2 cellular contexts compared by ENCODE assay signal in the genomic region with DNA sequence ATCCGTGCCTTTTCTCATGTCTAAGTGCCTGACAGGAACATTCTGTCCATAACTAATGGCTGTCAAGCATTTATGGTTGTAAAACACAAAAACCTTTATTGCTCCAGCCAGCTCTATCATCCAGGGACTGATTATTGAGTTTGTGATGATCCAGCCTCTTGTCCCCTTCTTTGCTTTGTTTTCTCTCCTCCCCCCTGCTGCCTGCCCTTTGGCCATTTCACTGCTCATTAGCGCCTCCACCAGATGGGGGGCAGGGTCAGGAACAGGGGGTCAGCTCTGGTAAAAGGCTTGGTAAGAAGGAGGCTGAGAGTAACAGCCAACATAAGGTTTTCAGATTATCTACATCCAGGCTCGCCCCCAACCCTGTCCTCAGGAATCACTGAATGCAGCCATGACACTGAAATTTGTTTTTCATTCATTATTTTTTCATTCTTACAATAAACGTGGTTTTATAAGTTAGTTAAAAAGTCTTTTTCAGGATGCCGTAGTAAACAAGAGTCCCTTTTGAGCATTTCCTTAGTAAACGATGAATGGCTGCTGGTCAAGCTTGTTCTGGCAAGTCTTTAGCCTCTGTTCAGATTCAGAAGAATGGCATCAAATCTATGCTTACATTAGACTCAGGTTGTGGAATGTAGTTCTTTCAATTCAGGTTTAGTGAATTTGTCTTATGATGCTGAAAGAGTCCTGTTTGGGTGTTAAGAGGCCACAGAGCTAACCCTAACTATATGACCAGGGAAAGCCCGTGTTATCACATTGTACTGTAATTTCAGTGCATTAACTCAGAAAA.
TF ChIP-seq lines count a peak whose summit lies in the region.

No MANE protein-coding gene starts in this region.

TF ChIP-seq in HEK293, 187 proteins besides CTCF, POLR2A, EP300 and RAD21:
- TF ChIP-seq ZNF2 (tag by site-specific recombination; IDR thresholded peaks at IDR 0.05) = no peak
- no peak for TF ChIP-seq ZNF529 (tag by site-specific recombination; IDR thresholded peaks at IDR 0.05; ENCODE audit: insufficient replicate concordance)
- no peak for TF ChIP-seq HOXA7 (CRISPR knock-in tag; IDR thresholded peaks at IDR 0.05; ENCODE audit: borderline replicate concordance)
- TF ChIP-seq, protein P1, sequence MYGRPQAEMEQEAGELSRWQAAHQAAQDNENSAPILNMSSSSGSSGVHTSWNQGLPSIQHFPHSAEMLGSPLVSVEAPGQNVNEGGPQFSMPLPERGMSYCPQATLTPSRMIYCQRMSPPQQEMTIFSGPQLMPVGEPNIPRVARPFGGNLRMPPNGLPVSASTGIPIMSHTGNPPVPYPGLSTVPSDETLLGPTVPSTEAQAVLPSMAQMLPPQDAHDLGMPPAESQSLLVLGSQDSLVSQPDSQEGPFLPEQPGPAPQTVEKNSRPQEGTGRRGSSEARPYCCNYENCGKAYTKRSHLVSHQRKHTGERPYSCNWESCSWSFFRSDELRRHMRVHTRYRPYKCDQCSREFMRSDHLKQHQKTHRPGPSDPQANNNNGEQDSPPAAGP (tag by site-specific recombination; IDR thresholded peaks at IDR 0.05) = no peak
- TF ChIP-seq ZNF302 (tag by site-specific recombination; IDR thresholded peaks at IDR 0.05; ENCODE audit: low read depth) = no peak
- 0 out of 2 replicates have a peak, but pooled peaks have one; percentile 33 for TF ChIP-seq FEZF1 (tag by site-specific recombination; IDR thresholded peaks at IDR 0.05)
- TF ChIP-seq SP2 (tag by site-specific recombination; IDR thresholded peaks at IDR 0.05) = no peak
- TF ChIP-seq, protein P2, sequence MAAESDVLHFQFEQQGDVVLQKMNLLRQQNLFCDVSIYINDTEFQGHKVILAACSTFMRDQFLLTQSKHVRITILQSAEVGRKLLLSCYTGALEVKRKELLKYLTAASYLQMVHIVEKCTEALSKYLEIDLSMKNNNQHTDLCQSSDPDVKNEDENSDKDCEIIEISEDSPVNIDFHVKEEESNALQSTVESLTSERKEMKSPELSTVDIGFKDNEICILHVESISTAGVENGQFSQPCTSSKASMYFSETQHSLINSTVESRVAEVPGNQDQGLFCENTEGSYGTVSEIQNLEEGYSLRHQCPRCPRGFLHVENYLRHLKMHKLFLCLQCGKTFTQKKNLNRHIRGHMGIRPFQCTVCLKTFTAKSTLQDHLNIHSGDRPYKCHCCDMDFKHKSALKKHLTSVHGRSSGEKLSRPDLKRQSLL (tag by site-specific recombination; IDR thresholded peaks at IDR 0.05) = peak; percentile 81

TF ChIP-seq in WTC11, 78 proteins besides CTCF, POLR2A, EP300 and RAD21:
- TF ChIP-seq, protein P3, sequence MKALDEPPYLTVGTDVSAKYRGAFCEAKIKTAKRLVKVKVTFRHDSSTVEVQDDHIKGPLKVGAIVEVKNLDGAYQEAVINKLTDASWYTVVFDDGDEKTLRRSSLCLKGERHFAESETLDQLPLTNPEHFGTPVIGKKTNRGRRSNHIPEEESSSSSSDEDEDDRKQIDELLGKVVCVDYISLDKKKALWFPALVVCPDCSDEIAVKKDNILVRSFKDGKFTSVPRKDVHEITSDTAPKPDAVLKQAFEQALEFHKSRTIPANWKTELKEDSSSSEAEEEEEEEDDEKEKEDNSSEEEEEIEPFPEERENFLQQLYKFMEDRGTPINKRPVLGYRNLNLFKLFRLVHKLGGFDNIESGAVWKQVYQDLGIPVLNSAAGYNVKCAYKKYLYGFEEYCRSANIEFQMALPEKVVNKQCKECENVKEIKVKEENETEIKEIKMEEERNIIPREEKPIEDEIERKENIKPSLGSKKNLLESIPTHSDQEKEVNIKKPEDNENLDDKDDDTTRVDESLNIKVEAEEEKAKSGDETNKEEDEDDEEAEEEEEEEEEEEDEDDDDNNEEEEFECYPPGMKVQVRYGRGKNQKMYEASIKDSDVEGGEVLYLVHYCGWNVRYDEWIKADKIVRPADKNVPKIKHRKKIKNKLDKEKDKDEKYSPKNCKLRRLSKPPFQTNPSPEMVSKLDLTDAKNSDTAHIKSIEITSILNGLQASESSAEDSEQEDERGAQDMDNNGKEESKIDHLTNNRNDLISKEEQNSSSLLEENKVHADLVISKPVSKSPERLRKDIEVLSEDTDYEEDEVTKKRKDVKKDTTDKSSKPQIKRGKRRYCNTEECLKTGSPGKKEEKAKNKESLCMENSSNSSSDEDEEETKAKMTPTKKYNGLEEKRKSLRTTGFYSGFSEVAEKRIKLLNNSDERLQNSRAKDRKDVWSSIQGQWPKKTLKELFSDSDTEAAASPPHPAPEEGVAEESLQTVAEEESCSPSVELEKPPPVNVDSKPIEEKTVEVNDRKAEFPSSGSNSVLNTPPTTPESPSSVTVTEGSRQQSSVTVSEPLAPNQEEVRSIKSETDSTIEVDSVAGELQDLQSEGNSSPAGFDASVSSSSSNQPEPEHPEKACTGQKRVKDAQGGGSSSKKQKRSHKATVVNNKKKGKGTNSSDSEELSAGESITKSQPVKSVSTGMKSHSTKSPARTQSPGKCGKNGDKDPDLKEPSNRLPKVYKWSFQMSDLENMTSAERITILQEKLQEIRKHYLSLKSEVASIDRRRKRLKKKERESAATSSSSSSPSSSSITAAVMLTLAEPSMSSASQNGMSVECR (CRISPR knock-in tag; IDR thresholded peaks at IDR 0.05; ENCODE audit: borderline replicate concordance) = no peak
- TF ChIP-seq, protein P4, sequence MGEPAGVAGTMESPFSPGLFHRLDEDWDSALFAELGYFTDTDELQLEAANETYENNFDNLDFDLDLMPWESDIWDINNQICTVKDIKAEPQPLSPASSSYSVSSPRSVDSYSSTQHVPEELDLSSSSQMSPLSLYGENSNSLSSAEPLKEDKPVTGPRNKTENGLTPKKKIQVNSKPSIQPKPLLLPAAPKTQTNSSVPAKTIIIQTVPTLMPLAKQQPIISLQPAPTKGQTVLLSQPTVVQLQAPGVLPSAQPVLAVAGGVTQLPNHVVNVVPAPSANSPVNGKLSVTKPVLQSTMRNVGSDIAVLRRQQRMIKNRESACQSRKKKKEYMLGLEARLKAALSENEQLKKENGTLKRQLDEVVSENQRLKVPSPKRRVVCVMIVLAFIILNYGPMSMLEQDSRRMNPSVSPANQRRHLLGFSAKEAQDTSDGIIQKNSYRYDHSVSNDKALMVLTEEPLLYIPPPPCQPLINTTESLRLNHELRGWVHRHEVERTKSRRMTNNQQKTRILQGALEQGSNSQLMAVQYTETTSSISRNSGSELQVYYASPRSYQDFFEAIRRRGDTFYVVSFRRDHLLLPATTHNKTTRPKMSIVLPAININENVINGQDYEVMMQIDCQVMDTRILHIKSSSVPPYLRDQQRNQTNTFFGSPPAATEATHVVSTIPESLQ (CRISPR knock-in tag; IDR thresholded peaks at IDR 0.05) = no peak
- TF ChIP-seq, protein P5, sequence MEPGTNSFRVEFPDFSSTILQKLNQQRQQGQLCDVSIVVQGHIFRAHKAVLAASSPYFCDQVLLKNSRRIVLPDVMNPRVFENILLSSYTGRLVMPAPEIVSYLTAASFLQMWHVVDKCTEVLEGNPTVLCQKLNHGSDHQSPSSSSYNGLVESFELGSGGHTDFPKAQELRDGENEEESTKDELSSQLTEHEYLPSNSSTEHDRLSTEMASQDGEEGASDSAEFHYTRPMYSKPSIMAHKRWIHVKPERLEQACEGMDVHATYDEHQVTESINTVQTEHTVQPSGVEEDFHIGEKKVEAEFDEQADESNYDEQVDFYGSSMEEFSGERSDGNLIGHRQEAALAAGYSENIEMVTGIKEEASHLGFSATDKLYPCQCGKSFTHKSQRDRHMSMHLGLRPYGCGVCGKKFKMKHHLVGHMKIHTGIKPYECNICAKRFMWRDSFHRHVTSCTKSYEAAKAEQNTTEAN (CRISPR knock-in tag; IDR thresholded peaks at IDR 0.05) = no peak
- no peak for TF ChIP-seq RORB (CRISPR knock-in tag; IDR thresholded peaks at IDR 0.05)
- TF ChIP-seq, protein P6, sequence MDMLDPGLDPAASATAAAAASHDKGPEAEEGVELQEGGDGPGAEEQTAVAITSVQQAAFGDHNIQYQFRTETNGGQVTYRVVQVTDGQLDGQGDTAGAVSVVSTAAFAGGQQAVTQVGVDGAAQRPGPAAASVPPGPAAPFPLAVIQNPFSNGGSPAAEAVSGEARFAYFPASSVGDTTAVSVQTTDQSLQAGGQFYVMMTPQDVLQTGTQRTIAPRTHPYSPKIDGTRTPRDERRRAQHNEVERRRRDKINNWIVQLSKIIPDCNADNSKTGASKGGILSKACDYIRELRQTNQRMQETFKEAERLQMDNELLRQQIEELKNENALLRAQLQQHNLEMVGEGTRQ (CRISPR knock-in tag; IDR thresholded peaks at IDR 0.05) = no peak
- no peak for TF ChIP-seq SOX15 (CRISPR knock-in tag; IDR thresholded peaks at IDR 0.05)
- no peak for TF ChIP-seq NR2C2 (CRISPR knock-in tag; IDR thresholded peaks at IDR 0.05)
- TF ChIP-seq TEAD1 (CRISPR knock-in tag; IDR thresholded peaks at IDR 0.05) = no peak
